ENCODE assay signal across 8 cellular contexts in genomic region chr17:7856081-7856791, GRCh38. TPM values are rescaled to one million over a fixed set of nuclear protein-coding genes. Genes with fewer than 3 reads are reported as not detected.
DNase-seq lines count a peak whose midpoint lies in the region; ATAC-seq and TF ChIP-seq lines count a peak whose summit lies in the region.

No MANE protein-coding gene starts in this region.

- CTCF ChIA-PET in Panc1 (lab: Charles Lee) = interaction anchor here (0.6 kb wide), 1 partner anchor 114 kb away, joined by 10 read pairs; no protein-coding TSS in a partner anchor

- H3K4me1 ChIP-seq in Panc1 (ENCODE audit: control insufficient read depth, insufficient read depth, low read length) (peaks cover 14% of the 10 kb centered on the region), mononuclear cell (ENCODE audit: insufficient read depth, low read length) (peaks cover 43% of the 10 kb centered on the region)

- in situ Hi-C loops in Panc1 (cut with HindIII; ENCODE audit: low pct_unique_long_range_greater_than_20kb, low sequenced_read_pairs) = no loop called here

- POLR2A ChIA-PET in Panc1 (lab: Charles Lee) = interaction anchor here (0.6 kb wide), 1 partner anchor 254 kb away, joined by 10 read pairs; no protein-coding TSS in a partner anchor

- intact Hi-C loops in Panc1 (cut with micrococcal nuclease; ENCODE audit: unreplicated experiment) = loop anchor here (10.0 kb wide), 1 partner anchor 111 kb away; no protein-coding TSS in a partner anchor

- peak overlapping the region; percentile 97 for H3K27ac ChIP-seq in Panc1 (ENCODE audit: low read length)

- ATAC-seq in Panc1 (no peak), GM21390 (IDR thresholded peaks at IDR 0.05; ENCODE audit: unreplicated experiment) (no peak), HG02610 (IDR thresholded peaks at IDR 0.05; ENCODE audit: unreplicated experiment) (no peak)
- ATAC-seq in activated CD4-positive, CD25-positive, alpha-beta regulatory T cell treated with anti-CD3 and anti-CD28 coated beads, Interleukin-2, amount 50 U/mL, for 24 hours = no peak

- H3K9me3 ChIP-seq in Panc1 (ENCODE audit: control insufficient read depth, insufficient read depth, low read depth, low read length) (no peaks in the 10 kb centered on the region), mononuclear cell (ENCODE audit: low read depth, low read length) (no peaks in the 10 kb centered on the region)

- no peak for TF ChIP-seq CTCF in Panc1 (IDR thresholded peaks at IDR 0.05)

- H3K4me3 ChIP-seq in Panc1 (ENCODE audit: low read depth in 2 of 2, low read length in 2 of 2) (peak overlapping the region; percentile 74 to 79), mononuclear cell (ENCODE audit: low read length) (peak overlapping the region; percentile 52)

- no TSS peak for BruUV-seq in Panc1 (replicated peaks; lab: Mats Ljungman, UMichigan)

- peak; percentile 24 to 27 for DNase-seq in SHP77 (lab: John Stamatoyannopoulos, UW)
- DNase-seq in SHP77 treated with DMSO at 0.1 percent for 48 hours (lab: John Stamatoyannopoulos, UW) = no peak
- no peak for DNase-seq in Panc1 (ENCODE audit: low read depth, low spot score)
- DNase-seq in dermis microvascular lymphatic vessel endothelial cell (ENCODE audit: low read depth in 2 of 2) = peak; percentile 76 to 85

- peaks cover 5% of the 10 kb centered on the region for H3K36me3 ChIP-seq in Panc1 (ENCODE audit: control insufficient read depth, insufficient read depth, low read length)

- H3K27me3 ChIP-seq in Panc1 (ENCODE audit: control insufficient read depth, insufficient read depth, low read length) (no peaks in the 10 kb centered on the region), mononuclear cell (ENCODE audit: insufficient read depth, low read length) (no peaks in the 10 kb centered on the region)

RNA-seq across cellular contexts. Expression of gene NAA38, which starts 1.1 kb away (rescaled TPM):
- total RNA-seq in Panc1 (2021; ENCODE audit: unreplicated experiment) (75.2 TPM), dermis microvascular lymphatic vessel endothelial cell (84.6 and 171 TPM in 2 replicates), mononuclear cell (14.0 TPM)
- 176 TPM for polyA plus RNA-seq in Panc1 (2012; ENCODE audit: insufficient read length)

RNA-seq across cellular contexts. Expression of gene TMEM88, which starts 1.4 kb away (rescaled TPM):
- total RNA-seq in Panc1 (2021; ENCODE audit: unreplicated experiment) (1.6 TPM), dermis microvascular lymphatic vessel endothelial cell (11.6 and 17.2 TPM in 2 replicates), mononuclear cell (8.5 TPM)
- polyA plus RNA-seq in Panc1 (2012; ENCODE audit: insufficient read length) = 1.1 TPM

RNA-seq across cellular contexts. Expression of gene CYB5D1, which starts 1.6 kb away (rescaled TPM):
- total RNA-seq in Panc1 (2021; ENCODE audit: unreplicated experiment) = 8.6 TPM
- 9.2 TPM for polyA plus RNA-seq in Panc1 (2012; ENCODE audit: insufficient read length)
- total RNA-seq in dermis microvascular lymphatic vessel endothelial cell = 5.6 and 6.0 TPM in 2 replicates
- total RNA-seq in mononuclear cell = 8.8 TPM

RNA-seq across cellular contexts. Expression of gene KDM6B, which starts 22.2 kb away (rescaled TPM):
- total RNA-seq in Panc1 (2021; ENCODE audit: unreplicated experiment) (19.9 TPM), dermis microvascular lymphatic vessel endothelial cell (1.0 and 3.5 TPM in 2 replicates), mononuclear cell (88.1 TPM)
- polyA plus RNA-seq in Panc1 (2012; ENCODE audit: insufficient read length) = 16.0 TPM

RNA-seq across cellular contexts. Expression of gene CHD3, which starts 32.4 kb away (rescaled TPM):
- total RNA-seq in Panc1 (2021; ENCODE audit: unreplicated experiment) (84.6 TPM), dermis microvascular lymphatic vessel endothelial cell (57.8 and 60.2 TPM in 2 replicates), mononuclear cell (96.4 TPM)
- 113 TPM for polyA plus RNA-seq in Panc1 (2012; ENCODE audit: insufficient read length)

Comparison
In these comparisons a context has a peak if more than half of its experiments do, and no peak if none do; other contexts are left out.
1. DNase-seq: peak in SHP77 (2 of 2) and dermis microvascular lymphatic vessel endothelial cell (2 of 2); none in SHP77 treated with DMSO at 0.1 percent for 48 hours (single experiment) and Panc1 (single experiment).